In the genomic region with DNA sequence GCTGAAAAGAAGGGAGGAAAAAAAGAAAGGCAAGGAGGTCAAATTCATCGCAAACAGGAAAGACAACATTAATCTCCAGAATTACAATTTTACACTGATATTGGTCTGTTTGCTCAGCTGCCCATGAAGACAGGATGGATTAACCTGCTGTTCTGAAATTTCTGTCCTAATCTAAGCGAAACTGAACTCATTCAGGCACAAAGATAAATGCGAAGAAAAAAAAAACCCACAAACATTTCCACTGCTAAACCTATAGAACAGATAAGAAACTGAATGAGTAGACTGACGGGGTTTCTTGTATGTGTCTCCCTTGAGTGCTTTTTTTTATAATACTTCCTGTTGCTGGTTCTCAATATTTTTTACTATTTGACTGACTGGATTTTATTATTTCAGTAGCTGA, we compare ENCODE assay signal across 12 cellular contexts.
A peak's percentile ranks its signal among the peaks of the same experiment; 100 is the strongest.
DNase-seq lines count a peak whose midpoint lies in the region; ATAC-seq, FAIRE-seq and TF ChIP-seq lines count a peak whose summit lies in the region.
"Had no signal": no experiment of that assay in that cellular context is flagged by ENCODE, and none has a peak within 500 bp of the region (broad histone marks: within the 10 kb centered on the region; RNA-seq: fewer than 3 reads in every experiment).

No MANE protein-coding gene starts in this region.

- no peak overlapping the region for H3K4me3 ChIP-seq in effector memory CD4-positive, alpha-beta T cell (ENCODE audit: insufficient read depth, low read depth, low read length, poor library complexity, severe bottlenecking)
- H3K4me3 ChIP-seq in upper lobe of right lung: no peak overlapping the region

- no peak overlapping the region for H3K27ac ChIP-seq in effector memory CD4-positive, alpha-beta T cell (ENCODE audit: insufficient read depth, low read length, poor library complexity, severe bottlenecking)
- no peak overlapping the region for H3K27ac ChIP-seq in upper lobe of right lung

- TF ChIP-seq CTCF in upper lobe of right lung (IDR thresholded peaks at IDR 0.05): no peak

- DNase-seq in C1 segment of cervical spinal cord (lab: John Stamatoyannopoulos, UW) (no peak), amniotic stem cell (lab: John Stamatoyannopoulos, UW) (no peak), upper lobe of right lung (no peak)
- DNase-seq in effector memory CD4-positive, alpha-beta T cell: no peak
- DNase-seq: activated naive CD4-positive, alpha-beta T cell treated with Interleukin-2 at 50 U/mL for 16 hours; MV-4-11; naive B cell had no signal

- no peaks in the 10 kb centered on the region for H3K4me1 ChIP-seq in effector memory CD4-positive, alpha-beta T cell (ENCODE audit: control insufficient read depth, insufficient read depth, low read length, poor library complexity, severe bottlenecking)
- no peaks in the 10 kb centered on the region for H3K4me1 ChIP-seq in upper lobe of right lung

- ATAC-seq in GM18870 (IDR thresholded peaks at IDR 0.05; ENCODE audit: unreplicated experiment) (peak; percentile 93), GM21737 (IDR thresholded peaks at IDR 0.05; ENCODE audit: unreplicated experiment) (peak; percentile 76), HG03342 (IDR thresholded peaks at IDR 0.05; ENCODE audit: unreplicated experiment) (peak; percentile 78), upper lobe of right lung (no peak)

- H3K9me3 ChIP-seq in effector memory CD4-positive, alpha-beta T cell (ENCODE audit: control insufficient read depth, low read length): no peaks in the 10 kb centered on the region
- no peaks in the 10 kb centered on the region for H3K9me3 ChIP-seq in upper lobe of right lung

- intact Hi-C loops in upper lobe of right lung (cut with DNase I): no loop called here

- FAIRE-seq in colon (lab: Jason Lieb, UNC): peak; percentile 28
- FAIRE-seq: H1 had no signal

- H3K27me3 ChIP-seq in effector memory CD4-positive, alpha-beta T cell (replicated peaks; ENCODE audit: control insufficient read depth, insufficient read depth, low read length, poor library complexity, severe bottlenecking): no peaks in the 10 kb centered on the region
- no peaks in the 10 kb centered on the region for H3K27me3 ChIP-seq in upper lobe of right lung

- no peaks in the 10 kb centered on the region for H3K36me3 ChIP-seq in effector memory CD4-positive, alpha-beta T cell (ENCODE audit: control insufficient read depth, insufficient read depth, low read length)
- H3K36me3 ChIP-seq in upper lobe of right lung: no peaks in the 10 kb centered on the region
